In the genomic region with DNA sequence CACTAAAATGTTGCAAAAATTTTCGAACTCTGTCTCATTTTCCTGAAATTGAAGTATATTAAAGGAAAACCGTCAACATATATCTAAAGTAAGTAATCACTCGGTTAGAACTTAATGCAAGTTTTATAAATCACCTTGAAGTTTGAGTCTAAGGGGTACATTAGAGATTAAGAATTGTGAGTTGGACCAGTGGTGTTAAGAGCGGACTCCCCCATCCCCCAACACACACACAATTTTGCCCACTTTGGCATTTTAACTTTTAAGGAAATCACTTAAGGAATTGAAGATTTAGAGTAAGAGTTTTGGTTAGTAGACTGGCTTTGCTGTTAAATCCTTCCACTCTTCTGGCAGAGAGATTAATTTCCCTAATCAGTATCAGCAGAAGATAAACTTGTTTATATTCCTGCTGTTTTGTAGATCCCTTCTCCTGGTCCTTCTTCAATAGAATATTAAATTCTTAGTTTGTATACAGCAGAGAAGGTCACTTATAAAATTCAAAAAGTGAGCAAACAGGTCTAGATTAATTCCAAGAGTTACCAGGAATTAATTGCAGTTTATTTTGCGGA, we compare ENCODE assay signal across 8 cellular contexts. TPM values are rescaled to one million over a fixed set of nuclear protein-coding genes. Genes with fewer than 3 reads are reported as not detected.
DNase-seq lines count a peak whose midpoint lies in the region; ATAC-seq, FAIRE-seq and TF ChIP-seq lines count a peak whose summit lies in the region.

No MANE protein-coding gene starts in this region.

- H2AFZ ChIP-seq in DND-41 (ENCODE audit: low read depth, low read length), result no peak overlapping the region
- H2AFZ ChIP-seq in endothelial cell of umbilical vein (ENCODE audit: low read depth, low read length), result no peak overlapping the region

- peak overlapping the region; percentile 79; the same call in 1 of the 2 replicates for H3K27ac ChIP-seq in DND-41 (ENCODE audit: low read length)
- peak overlapping the region; percentile 84 for H3K27ac ChIP-seq in endothelial cell of umbilical vein (ENCODE audit: insufficient read depth, low read depth, low read length)
- peak overlapping the region; percentile 94 for H3K27ac ChIP-seq in neutrophil

- no peaks in the 10 kb centered on the region for H3K9me3 ChIP-seq in DND-41 (ENCODE audit: insufficient read depth, low read length, severe bottlenecking)
- no peaks in the 10 kb centered on the region for H3K9me3 ChIP-seq in NT2/D1 (ENCODE audit: insufficient read depth, low read length)
- no peaks in the 10 kb centered on the region for H3K9me3 ChIP-seq in endothelial cell of umbilical vein (replicated peaks; ENCODE audit: control insufficient read depth, insufficient read depth, low read length)
- no peaks in the 10 kb centered on the region for H3K9me3 ChIP-seq in neutrophil

- no peak for ATAC-seq in DND-41 (ENCODE audit: insufficient read depth, low read depth)
- no peak for ATAC-seq in HG03159 (IDR thresholded peaks at IDR 0.05; ENCODE audit: unreplicated experiment)

- H4K20me1 ChIP-seq in DND-41 (ENCODE audit: insufficient read depth, low read length) (peaks cover 38% of the 10 kb centered on the region), endothelial cell of umbilical vein (replicated peaks; ENCODE audit: control insufficient read depth, extremely low read depth, insufficient read depth, low read length) (peaks cover 23% of the 10 kb centered on the region)

- H3K9ac ChIP-seq in DND-41 (ENCODE audit: low read depth, low read length) (peak overlapping the region; percentile 86), NT2/D1 (ENCODE audit: insufficient read length, low read depth) (peak overlapping the region; percentile 97), endothelial cell of umbilical vein (replicated peaks; ENCODE audit: extremely low read depth, insufficient read depth, low read length) (peak overlapping the region; percentile 92)

- intact Hi-C loops in endothelial cell of umbilical vein (cut with micrococcal nuclease), result loop anchor here (2.0 kb wide), 1 partner anchor 34 kb away; no protein-coding TSS in a partner anchor

- H3K4me3 ChIP-seq in DND-41 (ENCODE audit: low read depth in 1 of 2, low read length in 2 of 2) (peak overlapping the region; percentile 42 to 62; a peak in 3 of 4 replicates), NT2/D1 (ENCODE audit: insufficient read length, low read depth) (peak overlapping the region; percentile 84), endothelial cell of umbilical vein (replicated peaks in 1 of 3; ENCODE audit: insufficient read depth in 1 of 3, low read depth in 1 of 3, low read length in 3 of 3) (peak overlapping the region; percentile 88 to 100 (median 99)), neutrophil (ENCODE audit: low read depth in 1 of 2, low read length in 1 of 2) (peak overlapping the region; percentile 90 to 97)

- BruUV-seq in endothelial cell of umbilical vein (replicated peaks; lab: Mats Ljungman, UMichigan), result no TSS peak

- H3K36me3 ChIP-seq in DND-41 (ENCODE audit: insufficient read depth, low read length), result no peaks in the 10 kb centered on the region; the same call in 1 of the 2 replicates
- H3K36me3 ChIP-seq in NT2/D1 (ENCODE audit: insufficient read depth, insufficient read length, low read length), result no peaks in the 10 kb centered on the region
- no peaks in the 10 kb centered on the region for H3K36me3 ChIP-seq in endothelial cell of umbilical vein (ENCODE audit: control insufficient read depth in 2 of 2, extremely low read depth in 1 of 2, insufficient read depth in 2 of 2, low read length in 2 of 2)
- no peaks in the 10 kb centered on the region for H3K36me3 ChIP-seq in neutrophil

- no peak for TF ChIP-seq POLR2A in endothelial cell of umbilical vein (IDR thresholded peaks at IDR 0.05; ENCODE audit: low read depth, low read length)

- DNase-seq in DND-41 (no peak), NT2/D1 (ENCODE audit: low read depth, low spot score) (no peak), endothelial cell of umbilical vein (ENCODE audit: low read depth, low spot score) (peak; percentile 39), iPS-NIHi7 (ENCODE audit: extremely low spot score) (no peak), hepatic stellate cell (ENCODE audit: low spot score) (no peak), NCI-H774 (lab: John Stamatoyannopoulos, UW) (no peak)

- H3K79me2 ChIP-seq in DND-41 (ENCODE audit: insufficient read depth, low read length) (peaks cover 65% of the 10 kb centered on the region), endothelial cell of umbilical vein (ENCODE audit: control insufficient read depth, insufficient read depth, low read length) (peaks cover 65% of the 10 kb centered on the region)

- peaks cover 47% of the 10 kb centered on the region for H3K4me1 ChIP-seq in DND-41 (ENCODE audit: insufficient read depth, low read length)
- H3K4me1 ChIP-seq in NT2/D1 (ENCODE audit: insufficient read depth, insufficient read length), result no peaks in the 10 kb centered on the region
- H3K4me1 ChIP-seq in endothelial cell of umbilical vein (ENCODE audit: control insufficient read depth, extremely low read depth, insufficient read depth, low read length), result peaks cover 37% of the 10 kb centered on the region
- peaks cover 57 to 61% of the 10 kb centered on the region in 2 experiments for H3K4me1 ChIP-seq in neutrophil (ENCODE audit: control insufficient read depth in 1 of 2, insufficient read depth in 1 of 2, low read depth in 1 of 2, low read length in 1 of 2)

- no peak for TF ChIP-seq CTCF in DND-41 (IDR thresholded peaks at IDR 0.05; ENCODE audit: borderline replicate concordance, extremely low read depth, low read length, poor library complexity, severe bottlenecking)
- TF ChIP-seq CTCF in endothelial cell of umbilical vein (IDR thresholded peaks at IDR 0.05; ENCODE audit: extremely low read depth in 1 of 2, insufficient read depth in 1 of 2, low read depth in 1 of 2, low read length in 2 of 2), result no peak
- TF ChIP-seq CTCF in neutrophil (IDR thresholded peaks at IDR 0.05), result no peak

- dilution Hi-C loops in endothelial cell of umbilical vein (cut with MboI; ENCODE audit: extremely low pct_ligation_motif_present, low sequenced_read_pairs), result no loop called here

- H3K4me2 ChIP-seq in DND-41 (ENCODE audit: insufficient read depth, low read length) (peak overlapping the region; percentile 79), endothelial cell of umbilical vein (ENCODE audit: insufficient read depth, low read length) (peak overlapping the region; percentile 100)

- CTCF ChIA-PET in endothelial cell of umbilical vein (lab: Charles Lee), result interaction anchor here (1.1 to 2.6 kb wide), 4 partner anchors 19 to 108 kb away, joined by 3 to 13 read pairs (median 3); no protein-coding TSS in a partner anchor

- no peak for FAIRE-seq in endothelial cell of umbilical vein (lab: Jason Lieb, UNC)

- H3K9me1 ChIP-seq in endothelial cell of umbilical vein (replicated peaks; ENCODE audit: control insufficient read depth, extremely low read depth, insufficient read depth, low read length), result no peaks in the 10 kb centered on the region

- POLR2A ChIA-PET in endothelial cell of umbilical vein (lab: Charles Lee), result interaction anchor here (0.8 to 1.8 kb wide), 2 partner anchors 134 to 220 kb away, joined by 3 read pairs; no protein-coding TSS in a partner anchor

- H3K27me3 ChIP-seq in DND-41 (ENCODE audit: insufficient read depth, low read length, poor library complexity) (no peaks in the 10 kb centered on the region), NT2/D1 (ENCODE audit: insufficient read depth, insufficient read length) (no peaks in the 10 kb centered on the region), endothelial cell of umbilical vein (ENCODE audit: control insufficient read depth in 2 of 2, insufficient read depth in 2 of 2, low read length in 2 of 2) (no peaks in the 10 kb centered on the region), neutrophil (no peaks in the 10 kb centered on the region)

TF ChIP-seq in endothelial cell of umbilical vein, 7 proteins besides CTCF, POLR2A, EP300 and RAD21:
- TF ChIP-seq JUN (IDR thresholded peaks at IDR 0.05; ENCODE audit: borderline replicate concordance, insufficient read depth, insufficient read length, low read depth) (no peak), POLR2AphosphoS5 (IDR thresholded peaks at IDR 0.05; ENCODE audit: insufficient read depth, low read depth, low read length) (no peak), EZH2 (IDR thresholded peaks at IDR 0.05; ENCODE audit: borderline replicate concordance, low read depth, low read length, severe bottlenecking) (no peak), GATA2 (IDR thresholded peaks at IDR 0.05; ENCODE audit: insufficient read depth, insufficient read length, low read depth, low read length) (no peak), FOS (IDR thresholded peaks at IDR 0.05; ENCODE audit: borderline replicate concordance, insufficient read depth, low read length) (no peak), MYC (IDR thresholded peaks at IDR 0.05; ENCODE audit: low read depth, low read length) (no peak)
- TF ChIP-seq, protein P1, sequence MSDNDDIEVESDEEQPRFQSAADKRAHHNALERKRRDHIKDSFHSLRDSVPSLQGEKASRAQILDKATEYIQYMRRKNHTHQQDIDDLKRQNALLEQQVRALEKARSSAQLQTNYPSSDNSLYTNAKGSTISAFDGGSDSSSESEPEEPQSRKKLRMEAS (IDR thresholded peaks at IDR 0.05; ENCODE audit: insufficient read depth, insufficient read length), result no peak

RNA-seq across cellular contexts. Expression of a gene that starts 1.5 kb away (rescaled TPM):
- 179 and 180 TPM in 2 replicates for total RNA-seq in endothelial cell of umbilical vein
- 47.5 and 58.3 TPM in 2 replicates for polyA plus RNA-seq in endothelial cell of umbilical vein
- polyA plus RNA-seq in endothelial cell of umbilical vein (2011; cell fraction: cytosol; rRNA removed), result 54.8 and 55.8 TPM in 2 replicates
- polyA plus RNA-seq in endothelial cell of umbilical vein (2011; cell fraction: nucleus; rRNA removed), result 85.6 and 122 TPM in 2 replicates
- 80.0 and 108 TPM in 2 replicates for polyA plus RNA-seq in endothelial cell of umbilical vein (2012)
- polyA minus RNA-seq in endothelial cell of umbilical vein, result 163 and 192 TPM in 2 replicates
- polyA minus RNA-seq in endothelial cell of umbilical vein (2011; cell fraction: cytosol; rRNA and poly(A)+ RNA removed), result 137 TPM
- polyA minus RNA-seq in endothelial cell of umbilical vein (2011; cell fraction: nucleus; rRNA and poly(A)+ RNA removed), result 189 and 207 TPM in 2 replicates
